In the genomic region with DNA sequence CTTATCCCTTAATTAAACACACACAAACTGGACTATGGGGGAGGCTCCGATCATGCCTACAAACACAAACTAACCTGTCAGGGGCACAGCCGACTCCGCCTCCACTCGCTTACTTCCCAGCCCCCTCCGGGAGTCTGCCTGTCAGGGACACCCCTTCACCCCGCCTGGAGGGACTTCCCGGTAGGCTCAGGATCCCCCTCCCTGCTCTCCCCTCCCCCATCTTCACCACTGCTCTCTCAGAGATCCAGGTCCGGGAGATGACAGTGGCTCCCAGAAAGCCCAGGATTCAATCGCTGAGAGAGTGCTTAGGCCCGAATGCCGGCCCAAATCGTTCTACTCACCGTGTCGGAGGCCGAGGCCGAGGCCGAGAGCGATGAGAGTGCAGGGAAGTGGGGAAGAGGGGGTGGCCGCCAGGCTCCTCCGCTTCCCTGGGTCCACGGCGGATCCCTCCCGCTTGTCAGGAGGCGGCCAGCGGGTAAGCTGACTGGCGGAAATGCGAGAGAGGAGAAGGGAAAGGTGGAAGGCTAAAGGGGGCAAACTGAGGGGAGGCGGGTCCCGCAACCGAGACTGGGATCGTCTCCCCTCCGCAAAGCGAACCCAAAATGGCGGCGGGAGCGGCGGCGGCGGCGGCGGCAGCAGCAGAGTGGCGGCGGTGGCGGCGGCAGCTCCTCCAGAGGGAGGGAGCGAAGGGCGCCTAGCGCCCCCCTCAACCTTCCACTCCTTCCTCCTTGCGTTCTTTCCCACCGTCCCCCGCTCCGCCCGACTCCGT, we compare ENCODE assay signal across 1 cellular context.
TF ChIP-seq lines count a peak whose summit lies in the region.

No MANE protein-coding gene starts in this region.

TF ChIP-seq in WTC11, 78 proteins besides CTCF, POLR2A, EP300 and RAD21 (continued from another document):
- 0 out of 2 replicates have a peak, but pooled peaks have one; percentile 8 for TF ChIP-seq HMGXB4 (CRISPR knock-in tag; IDR thresholded peaks at IDR 0.05)
